10 cellular contexts compared by ENCODE assay signal in genomic region chr11:2178055-2178773, GRCh38. TPM values are rescaled to one million over a fixed set of nuclear protein-coding genes. Genes with fewer than 3 reads are reported as not detected.
DNase-seq lines count a peak whose midpoint lies in the region; TF ChIP-seq lines count a peak whose summit lies in the region.
"Not testable (repeated sequence)": the region's sequence is repeated elsewhere in the genome, so short reads cannot be mapped to it uniquely, and the experiment has no call there.
"Had no signal": no experiment of that assay in that cellular context is flagged by ENCODE, and none has a peak within 500 bp of the region (broad histone marks: within the 10 kb centered on the region; RNA-seq: fewer than 3 reads in every experiment).

No MANE protein-coding gene starts in this region.

- H3K4me1 Mint-ChIP-seq in Caco-2 (ENCODE audit: low read depth, unreplicated experiment) (peaks cover 13% of the 10 kb centered on the region), MCF 10A (ENCODE audit: insufficient read depth, unreplicated experiment) (peaks cover 40% of the 10 kb centered on the region)

- not testable (repeated sequence) for H3K27me3 Mint-ChIP-seq in Caco-2 (ENCODE audit: insufficient read depth, unreplicated experiment); MCF 10A (ENCODE audit: insufficient read depth, unreplicated experiment)

- H3K4me3 ChIP-seq in Caco-2 (ENCODE audit: low read depth, low read length); mesenchymal stem cell (ENCODE audit: insufficient read depth in 1 of 2, low read depth in 1 of 2, low read length in 2 of 2); neuronal stem cell (ENCODE audit: low read length in 2 of 2): not testable (repeated sequence)
- H3K4me3 ChIP-seq in PC-9: 0 out of 2 replicates have a peak overlapping the region, but pooled peaks have one; percentile 31

- H3K27ac ChIP-seq in PC-9: peak overlapping the region; percentile 69; the same call in 1 of the 2 replicates
- H3K27ac ChIP-seq in mesenchymal stem cell (ENCODE audit: low read length, poor library complexity, severe bottlenecking); neuronal stem cell (replicated peaks; ENCODE audit: low read length): not testable (repeated sequence)

- H3K36me3 ChIP-seq in Caco-2 (ENCODE audit: control insufficient read depth, insufficient read depth, low read length); PC-9 (ENCODE audit: low read depth); mesenchymal stem cell (ENCODE audit: control insufficient read depth in 1 of 2, insufficient read depth in 2 of 2, low read depth in 1 of 2, low read length in 2 of 2); neuronal stem cell (replicated peaks in 1 of 2; ENCODE audit: control insufficient read depth in 2 of 2, insufficient read depth in 2 of 2, low read length in 2 of 2): not testable (repeated sequence)

- not testable (repeated sequence) for H3K4ac ChIP-seq in mesenchymal stem cell (ENCODE audit: low read depth in 1 of 2, low read length in 2 of 2); neuronal stem cell (ENCODE audit: low read length)

- H3K36me3 Mint-ChIP-seq in Caco-2 (ENCODE audit: insufficient read depth, unreplicated experiment); MCF 10A (ENCODE audit: insufficient read depth, unreplicated experiment): not testable (repeated sequence)

- not testable (repeated sequence) for H3K4me3 Mint-ChIP-seq in Caco-2 (ENCODE audit: unreplicated experiment); MCF 10A (ENCODE audit: unreplicated experiment)

- peaks cover 22% of the 10 kb centered on the region; the same call in 1 of the 2 replicates for H3F3A ChIP-seq in PC-9 (ENCODE audit: insufficient read depth, low read depth)

- H3K4me1 ChIP-seq in Caco-2: peaks cover 31% of the 10 kb centered on the region
- H3K4me1 ChIP-seq in PC-9 (replicated peaks; ENCODE audit: insufficient read depth): peaks cover 48% of the 10 kb centered on the region
- peaks cover 46% of the 10 kb centered on the region for H3K4me1 ChIP-seq in mesenchymal stem cell (ENCODE audit: control insufficient read depth, insufficient read depth, low read depth, low read length)
- peaks cover 0 to 10% of the 10 kb centered on the region in 2 donors for H3K4me1 ChIP-seq in neuronal stem cell (ENCODE audit: control insufficient read depth in 2 of 2, insufficient read depth in 1 of 2, low read depth in 1 of 2, low read length in 2 of 2)

- POLR2A ChIA-PET in Caco-2 (lab: Charles Lee): not testable (repeated sequence)
- POLR2A ChIA-PET in PC-9 (lab: Charles Lee; ENCODE audit: unreplicated experiment): interaction anchor here (0.6 kb wide), 1 partner anchor 9 kb away, joined by 3 read pairs; no protein-coding TSS in a partner anchor
- POLR2A ChIA-PET in MCF 10A (lab: Yijun Ruan, JAX): interaction anchor here (0.9 to 1.0 kb wide), 2 partner anchors 222 to 751 kb away, joined by 3 to 4 read pairs; partner anchors contain the start of genes PHLDA2 and TSSC4

- H3K4me2 ChIP-seq in PC-9: peak overlapping the region; percentile 73
- H3K4me2 ChIP-seq in mesenchymal stem cell (ENCODE audit: low read length, poor library complexity, severe bottlenecking); neuronal stem cell (ENCODE audit: insufficient read depth, low read length, poor library complexity, severe bottlenecking): not testable (repeated sequence)

- BruUV-seq in Caco-2 (replicated peaks; lab: Mats Ljungman, UMichigan); PC-9 (replicated peaks; lab: Mats Ljungman, UMichigan); MCF 10A (replicated peaks; lab: Mats Ljungman, UMichigan): not testable (repeated sequence)

- H3K79me1 ChIP-seq in mesenchymal stem cell (replicated peaks; ENCODE audit: low read length, poor library complexity, severe bottlenecking); neuronal stem cell (ENCODE audit: low read depth, low read length): not testable (repeated sequence)

- not testable (repeated sequence) for DNase-seq in Caco-2; PC-9; MCF 10A (ENCODE audit: unreplicated experiment); mesenchymal stem cell; neuronal stem cell (ENCODE audit: low spot score)
- DNase-seq in HS-27A (ENCODE audit: low read depth) (peak; percentile 12), glomerular visceral epithelial cell (ENCODE audit: extremely low spot score) (peak; percentile 18)

- not testable (repeated sequence) for H2BK5ac ChIP-seq in mesenchymal stem cell (ENCODE audit: low read depth, low read length, poor library complexity, severe bottlenecking); neuronal stem cell (ENCODE audit: low read length)

- not testable (repeated sequence) for H3K14ac ChIP-seq in mesenchymal stem cell (ENCODE audit: low read length in 2 of 2); neuronal stem cell (ENCODE audit: low read length)

- H2BK15ac ChIP-seq in mesenchymal stem cell (ENCODE audit: low read depth, poor library complexity, severe bottlenecking); neuronal stem cell (ENCODE audit: low read length): not testable (repeated sequence)

- H4K20me1 ChIP-seq in PC-9 (ENCODE audit: insufficient read depth): not testable (repeated sequence)

- not testable (repeated sequence) for H3K9me3 Mint-ChIP-seq in Caco-2 (ENCODE audit: unreplicated experiment); MCF 10A (ENCODE audit: unreplicated experiment)

- not testable (repeated sequence) for H3K23ac ChIP-seq in mesenchymal stem cell (ENCODE audit: low read length in 2 of 2); neuronal stem cell (ENCODE audit: low read depth, low read length, poor library complexity)

- 82% methylated on average over 10 of the region's 16 CpGs for WGBS in mesenchymal stem cell
- no CpG with 5 or more reads among the region's 16 CpGs for WGBS in neuronal stem cell (ENCODE audit: extremely low coverage in 2 of 2, insufficient read length in 2 of 2, insufficient replicate concordance in 1 of 2), 2 donors

- H3K27ac Mint-ChIP-seq in Caco-2 (ENCODE audit: unreplicated experiment) (peak overlapping the region; percentile 82), MCF 10A (ENCODE audit: low read depth, unreplicated experiment) (peak overlapping the region; percentile 44)

- not testable (repeated sequence) for H3K9ac ChIP-seq in mesenchymal stem cell (ENCODE audit: low read length)
- peak overlapping the region; percentile 67 for H3K9ac ChIP-seq in neuronal stem cell (ENCODE audit: low read depth, low read length, poor library complexity)

- peak overlapping the region; percentile 11 for H4K91ac ChIP-seq in mesenchymal stem cell (ENCODE audit: low read length)
- not testable (repeated sequence) for H4K91ac ChIP-seq in neuronal stem cell (ENCODE audit: low read depth, low read length, poor library complexity)

- H2AK5ac ChIP-seq in mesenchymal stem cell (ENCODE audit: low read length, severe bottlenecking): not testable (repeated sequence)
- H2AK5ac ChIP-seq in neuronal stem cell (ENCODE audit: low read depth, low read length): peak overlapping the region; percentile 88

- not testable (repeated sequence) for H2BK12ac ChIP-seq in mesenchymal stem cell (ENCODE audit: low read length in 2 of 2)
- H2BK12ac ChIP-seq in neuronal stem cell (ENCODE audit: low read length): peak overlapping the region; percentile 41

- intact Hi-C loops in Caco-2 (cut with micrococcal nuclease; ENCODE audit: unreplicated experiment); PC-9 (cut with micrococcal nuclease; ENCODE audit: unreplicated experiment): not testable (repeated sequence)
- intact Hi-C loops in MCF 10A (cut with micrococcal nuclease): loop anchor here (5.0 kb wide), 1 partner anchor 724 kb away; a partner anchor contains a TSS

- not testable (repeated sequence) for H2BK120ac ChIP-seq in mesenchymal stem cell (ENCODE audit: low read depth, low read length); neuronal stem cell (ENCODE audit: low read depth, low read length)

- not testable (repeated sequence) for H3K27me3 ChIP-seq in Caco-2 (replicated peaks; ENCODE audit: control insufficient read depth, insufficient read depth, low read length); PC-9 (ENCODE audit: insufficient read depth, low read depth)
- H3K27me3 ChIP-seq in mesenchymal stem cell (ENCODE audit: control insufficient read depth in 1 of 2, insufficient read depth in 1 of 2, low read length in 2 of 2) (peaks cover 0 to 63% of the 10 kb centered on the region in 2 experiments), neuronal stem cell (ENCODE audit: control insufficient read depth in 3 of 3, insufficient read depth in 3 of 3, low read depth in 1 of 3, low read length in 3 of 3) (peaks cover 0 to 28% (median 0%) of the 10 kb centered on the region in 3 experiments)

- H3K9me2 ChIP-seq in PC-9 (ENCODE audit: insufficient read depth): not testable (repeated sequence)

- H2AFZ ChIP-seq in PC-9; mesenchymal stem cell (ENCODE audit: low read depth, low read length); neuronal stem cell (ENCODE audit: low read length): not testable (repeated sequence)

- H3K79me2 ChIP-seq in PC-9 (ENCODE audit: low read depth): not testable (repeated sequence)

- not testable (repeated sequence) for TF ChIP-seq CTCF in Caco-2 (IDR thresholded peaks at IDR 0.05; ENCODE audit: insufficient read depth in 1 of 2, low read depth in 1 of 2, low read length in 1 of 2, severe bottlenecking in 1 of 2, unreplicated experiment in 1 of 2); PC-9 (conservative IDR thresholded peaks at IDR 0.05); MCF 10A (IDR thresholded peaks at IDR 0.05; ENCODE audit: unreplicated experiment)

- CTCF ChIA-PET in Caco-2 (lab: Charles Lee): interaction anchor here (0.6 to 2.7 kb wide), 7 partner anchors 19 to 383 kb away, joined by 3 to 21 read pairs (median 3); no protein-coding TSS in a partner anchor
- CTCF ChIA-PET in PC-9 (lab: Charles Lee): interaction anchor here (0.6 kb wide), 2 partner anchors 11 to 51 kb away, joined by 3 read pairs; no protein-coding TSS in a partner anchor
- CTCF ChIA-PET in MCF 10A (lab: Yijun Ruan, JAX): interaction anchor here (0.6 to 1.6 kb wide), 3 partner anchors 16 to 526 kb away, joined by 4 to 7 read pairs (median 6); no protein-coding TSS in a partner anchor

- not testable (repeated sequence) for H3K9me3 ChIP-seq in Caco-2; PC-9 (ENCODE audit: insufficient read depth, low read depth); mesenchymal stem cell (ENCODE audit: control insufficient read depth, low read length); neuronal stem cell (replicated peaks in 1 of 2; ENCODE audit: control insufficient read depth in 2 of 2, insufficient read depth in 1 of 2, low read depth in 1 of 2, low read length in 2 of 2)

- H4K8ac ChIP-seq in mesenchymal stem cell (ENCODE audit: low read length); neuronal stem cell (ENCODE audit: low read depth, low read length): not testable (repeated sequence)

- not testable (repeated sequence) for H3K18ac ChIP-seq in mesenchymal stem cell (ENCODE audit: low read depth in 1 of 2, low read length in 2 of 2)
- H3K18ac ChIP-seq in neuronal stem cell (ENCODE audit: low read length): peak overlapping the region; percentile 41

RNA-seq across cellular contexts. Expression of gene TH, which starts 6.6 kb away (rescaled TPM):
- total RNA-seq in Caco-2 (2022): not detected in 2 replicates
- 2.2 and 2.5 TPM in 2 replicates for total RNA-seq in PC-9 (2021)
- total RNA-seq in MCF 10A (2022): 0.20 and 1.1 TPM in 2 replicates
- polyA plus RNA-seq in mesenchymal stem cell (2013, experiment 1 of 2): not detected
- not detected for polyA plus RNA-seq in mesenchymal stem cell (2013, experiment 2 of 2)
- 1.0 TPM for polyA plus RNA-seq in neuronal stem cell (2013, experiment 1 of 2)
- polyA plus RNA-seq in neuronal stem cell (2013, experiment 2 of 2): 0.82 TPM
- total RNA-seq: CD8-positive, alpha-beta memory T cell; H4 had no signal
- polyA plus RNA-seq: CD8-positive, alpha-beta memory T cell; IgD-negative memory B cell had no signal

RNA-seq across cellular contexts. Expression of gene INS, which starts 17.2 kb away (rescaled TPM):
- total RNA-seq in Caco-2 (2022) (not detected in 2 replicates), PC-9 (2021) (not detected in 2 replicates), MCF 10A (2022) (not detected in 2 replicates)
- polyA plus RNA-seq in mesenchymal stem cell (2013, experiment 1 of 2): not detected
- polyA plus RNA-seq in mesenchymal stem cell (2013, experiment 2 of 2): not detected
- not detected for polyA plus RNA-seq in neuronal stem cell (2013, experiment 1 of 2)
- not detected for polyA plus RNA-seq in neuronal stem cell (2013, experiment 2 of 2)
- total RNA-seq: CD8-positive, alpha-beta memory T cell; H4 had no signal
- polyA plus RNA-seq: CD8-positive, alpha-beta memory T cell; IgD-negative memory B cell had no signal

RNA-seq across cellular contexts. Expression of gene IGF2, which starts 39.0 kb away (rescaled TPM):
- total RNA-seq in Caco-2 (2022) (1,375 and 1,397 TPM in 2 replicates), PC-9 (2021) (0.15 and 0.24 TPM in 2 replicates), MCF 10A (2022) (0.29 and 0.35 TPM in 2 replicates)
- 374 TPM for polyA plus RNA-seq in mesenchymal stem cell (2013, experiment 1 of 2)
- polyA plus RNA-seq in mesenchymal stem cell (2013, experiment 2 of 2): 355 TPM
- 11.8 TPM for polyA plus RNA-seq in neuronal stem cell (2013, experiment 1 of 2)
- polyA plus RNA-seq in neuronal stem cell (2013, experiment 2 of 2): 11.0 TPM
- polyA plus RNA-seq: CD8-positive, alpha-beta memory T cell; IgD-negative memory B cell had no signal

Comparison
In these comparisons a context has a peak if more than half of its experiments do, and no peak if none do; other contexts are left out.
1. RNA of gene IGF2, which starts 39.0 kb away (total RNA-seq): 1,375 to 1,397 TPM in Caco-2; 0.29 to 0.35 TPM in MCF 10A and 0.15 to 0.24 TPM in PC-9; every median in the first group is over 1,000 times any median in the second.